Comparison of ENCODE assay signal across 1 cellular context in genomic region chr11:1388763-1389102, GRCh38.
TF ChIP-seq lines count a peak whose summit lies in the region.

No MANE protein-coding gene starts in this region.

TF ChIP-seq in GM23338, 12 proteins besides CTCF, POLR2A, EP300 and RAD21 (continued from another document):
- TF ChIP-seq ZNF462 (CRISPR knock-in tag; IDR thresholded peaks at IDR 0.05): no peak
- no peak for TF ChIP-seq EZH2 (IDR thresholded peaks at IDR 0.05; ENCODE audit: low read depth, unreplicated experiment)
- TF ChIP-seq ZNF114 (CRISPR knock-in tag; IDR thresholded peaks at IDR 0.05): no peak
- TF ChIP-seq ETS1 (IDR thresholded peaks at IDR 0.05): no peak
- no peak for TF ChIP-seq CREB1 (CRISPR knock-in tag; IDR thresholded peaks at IDR 0.05; ENCODE audit: low read depth)
- no peak for TF ChIP-seq ZNF331 (CRISPR knock-in tag; IDR thresholded peaks at IDR 0.05; ENCODE audit: low read depth)
- TF ChIP-seq JUNB (IDR thresholded peaks at IDR 0.05; ENCODE audit: unreplicated experiment): no peak
TF ChIP-seq in GM23338: peak in this region for 0.
